ENCODE assay signal across 21 cellular contexts in the genomic region with DNA sequence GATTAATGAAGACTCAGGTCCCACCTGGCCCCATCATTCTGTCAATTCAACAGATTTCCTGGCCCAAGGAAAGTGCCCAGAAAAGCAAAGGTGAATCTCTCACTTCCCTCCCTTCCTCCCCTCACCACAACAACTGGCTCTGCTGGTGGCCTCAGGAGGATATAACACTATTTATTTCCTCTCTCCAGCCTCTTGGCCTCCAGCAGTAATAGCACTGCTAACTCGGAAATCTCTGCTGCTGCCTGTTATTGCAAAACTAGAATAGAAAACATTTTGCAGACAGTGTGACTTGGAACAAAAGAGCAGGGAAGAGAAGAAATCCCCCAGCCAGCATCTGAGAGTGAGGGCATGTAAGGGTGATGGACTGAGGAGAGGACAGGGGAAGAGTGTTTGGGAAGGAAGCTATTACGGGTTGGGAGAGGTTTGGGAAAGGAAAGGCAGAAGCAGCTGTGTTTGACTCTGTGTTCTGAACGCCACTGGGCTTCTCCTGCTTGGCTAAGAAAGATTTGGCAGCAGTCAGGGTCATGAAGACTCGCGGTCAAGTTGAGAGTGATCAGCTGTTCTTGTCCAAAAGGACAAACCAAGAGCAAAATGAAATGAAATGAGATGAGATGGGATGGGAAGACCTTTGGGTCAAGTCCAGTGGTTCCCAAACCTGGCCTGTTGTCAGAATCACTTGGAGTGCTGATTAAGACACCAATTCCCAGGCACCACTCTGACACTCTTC.
DNase-seq lines count a peak whose midpoint lies in the region; ATAC-seq and TF ChIP-seq lines count a peak whose summit lies in the region.
"Had no signal": no experiment of that assay in that cellular context is flagged by ENCODE, and none has a peak within 500 bp of the region (broad histone marks: within the 10 kb centered on the region; RNA-seq: fewer than 3 reads in every experiment).

No MANE protein-coding gene starts in this region.

- ATAC-seq in heart left ventricle (peak; percentile 73 to 87 (median 78)), mucosa of descending colon (peak; percentile 19), GM18505 (IDR thresholded peaks at IDR 0.05; ENCODE audit: unreplicated experiment) (no peak)
- no peak for ATAC-seq in activated naive CD4-positive, alpha-beta T cell treated with anti-CD3 and anti-CD28 coated beads, Interleukin-2, amount 50 U/mL, for 72 hours

- H3K36me3 ChIP-seq in adrenal gland (replicated peaks in 1 of 2): no peaks in the 10 kb centered on the region
- no peaks in the 10 kb centered on the region for H3K36me3 ChIP-seq in heart left ventricle
- no peaks in the 10 kb centered on the region for H3K36me3 ChIP-seq in mucosa of descending colon (ENCODE audit: low read depth)
- no peaks in the 10 kb centered on the region for H3K36me3 ChIP-seq in suprapubic skin
- H3K36me3 ChIP-seq: neutrophil had no signal

- intact Hi-C loops in adrenal gland (cut with DNase I): no loop called here
- intact Hi-C loops in heart left ventricle (cut with DNase I): no loop called here
- intact Hi-C loops in mucosa of descending colon (cut with DNase I, micrococcal nuclease): no loop called here

- H3K9me3 ChIP-seq in adrenal gland (replicated peaks in 1 of 3) (no peaks in the 10 kb centered on the region), heart left ventricle (peaks cover 0 to 4% (median 0%) of the 10 kb centered on the region in 12 donors), mucosa of descending colon (no peaks in the 10 kb centered on the region), suprapubic skin (no peaks in the 10 kb centered on the region)
- H3K9me3 ChIP-seq: neutrophil had no signal

- TF ChIP-seq POLR2A in adrenal gland (IDR thresholded peaks at IDR 0.05) (peak in 1 of 2 donors; percentile 26), heart left ventricle (IDR thresholded peaks at IDR 0.05) (no peak), suprapubic skin (IDR thresholded peaks at IDR 0.05) (no peak), GM18505 (IDR thresholded peaks at IDR 0.05; ENCODE audit: borderline replicate concordance, extremely low read depth, insufficient read depth, insufficient read length) (no peak)

- WGBS in adrenal gland, 4 donors: 21 to 31% (median 26%) methylated on average over 5 of the region's 5 CpGs
- 28 to 53% (median 33%) methylated on average over 5 of the region's 5 CpGs for WGBS in heart left ventricle, 4 donors
- WGBS in suprapubic skin: 55% methylated on average over 5 of the region's 5 CpGs

- no peak for TF ChIP-seq CTCF in adrenal gland (IDR thresholded peaks at IDR 0.05)
- TF ChIP-seq CTCF in heart left ventricle (IDR thresholded peaks at IDR 0.05): no peak
- TF ChIP-seq CTCF in mucosa of descending colon (IDR thresholded peaks at IDR 0.05): no peak
- no peak for TF ChIP-seq CTCF in suprapubic skin (IDR thresholded peaks at IDR 0.05)

- no peak overlapping the region for H3K4me3 ChIP-seq in adrenal gland
- no peak overlapping the region for H3K4me3 ChIP-seq in heart left ventricle
- H3K4me3 ChIP-seq in mucosa of descending colon: no peak overlapping the region
- H3K4me3 ChIP-seq in suprapubic skin: no peak overlapping the region

- peaks cover 6 to 34% of the 10 kb centered on the region in 2 donors for H3K36me3 Mint-ChIP-seq in activated naive CD4-positive, alpha-beta T cell treated with anti-CD3 and anti-CD28 coated beads, Interleukin-2, amount 50 U/mL, for 72 hours

- H3K27ac ChIP-seq in adrenal gland: peak overlapping the region in 2 of 5 donors; percentile 38 to 68
- peak overlapping the region in 9 of 12 donors; percentile 17 to 65 (median 38) for H3K27ac ChIP-seq in heart left ventricle
- peak overlapping the region; percentile 29 for H3K27ac ChIP-seq in suprapubic skin
- H3K27ac ChIP-seq: neutrophil had no signal

- no peaks in the 10 kb centered on the region for H3K27me3 ChIP-seq in adrenal gland
- H3K27me3 ChIP-seq in heart left ventricle: no peaks in the 10 kb centered on the region
- no peaks in the 10 kb centered on the region for H3K27me3 ChIP-seq in suprapubic skin

- DNase-seq in adrenal gland (peak in 4 of 7 donors; percentile 56 to 72 (median 60)), heart left ventricle (peak in 3 of 5 donors; percentile 34 to 57 (median 46)), mucosa of descending colon (peak in 1 of 3 donors; percentile 24), suprapubic skin (ENCODE audit: low spot score in 2 of 2) (no peak), RPMI8226 (no peak), ecto neural progenitor cell (ENCODE audit: low spot score) (no peak)
- DNase-seq in activated naive CD4-positive, alpha-beta T cell treated with anti-CD3 and anti-CD28 coated beads, Interleukin-2, amount 50 U/mL, for 72 hours (ENCODE audit: low spot score in 2 of 2): no peak
- DNase-seq: activated naive CD4-positive, alpha-beta T cell treated with anti-CD3 and anti-CD28 coated beads for 36 hours; activated T-cell treated with anti-CD3 and anti-CD28 coated beads for 4 hours; COR-L47; dermis blood vessel endothelial cell; EL; erythroblast; midbrain; NCI-H1092 treated with DMSO at 0.1 percent for 48 hours; NCI-H2081 treated with DMSO at 0.1 percent for 48 hours; NCI-H524 treated with DMSO at 0.1 percent for 48 hours; SHP77 treated with DMSO at 0.1 percent for 48 hours; stimulated activated CD4-positive, alpha-beta T cell treated with anti-CD3 and anti-CD28 coated beads, Interleukin-2, amount 100 ng/mL, for 48 hours had no signal

- peaks cover 0 to 3% of the 10 kb centered on the region in 2 donors for H3K4me1 ChIP-seq in adrenal gland (replicated peaks in 1 of 2)
- H3K4me1 ChIP-seq in heart left ventricle: peaks cover 0 to 26% (median 10%) of the 10 kb centered on the region in 12 donors
- H3K4me1 ChIP-seq in mucosa of descending colon (ENCODE audit: low read depth): no peaks in the 10 kb centered on the region
- peaks cover 6% of the 10 kb centered on the region for H3K4me1 ChIP-seq in suprapubic skin

- H3K27ac Mint-ChIP-seq in activated naive CD4-positive, alpha-beta T cell treated with anti-CD3 and anti-CD28 coated beads, Interleukin-2, amount 50 U/mL, for 72 hours: no peak overlapping the region
- H3K27ac Mint-ChIP-seq: activated naive CD4-positive, alpha-beta T cell treated with anti-CD3 and anti-CD28 coated beads for 36 hours had no signal

- H3K9me3 Mint-ChIP-seq in activated naive CD4-positive, alpha-beta T cell treated with anti-CD3 and anti-CD28 coated beads, Interleukin-2, amount 50 U/mL, for 72 hours: peaks cover 5 to 19% of the 10 kb centered on the region in 2 donors

- no peak for TF ChIP-seq EP300 in suprapubic skin (IDR thresholded peaks at IDR 0.05)

Comparison
In these comparisons a context has a peak if more than half of its experiments do, and no peak if none do; other contexts are left out.
1. DNase-seq: peak in adrenal gland (4 of 7) and heart left ventricle (3 of 5); none in suprapubic skin (0 of 2), activated naive CD4-positive, alpha-beta T cell treated with anti-CD3 and anti-CD28 coated beads, Interleukin-2, amount 50 U/mL, for 72 hours (0 of 2), RPMI8226 (single experiment) and ecto neural progenitor cell (single experiment).
2. ATAC-seq: peak in heart left ventricle (4 of 4) and mucosa of descending colon (single experiment); none in activated naive CD4-positive, alpha-beta T cell treated with anti-CD3 and anti-CD28 coated beads, Interleukin-2, amount 50 U/mL, for 72 hours (0 of 2) and GM18505 (single experiment).